ENCODE assay signal across 22 cellular contexts in the genomic region with DNA sequence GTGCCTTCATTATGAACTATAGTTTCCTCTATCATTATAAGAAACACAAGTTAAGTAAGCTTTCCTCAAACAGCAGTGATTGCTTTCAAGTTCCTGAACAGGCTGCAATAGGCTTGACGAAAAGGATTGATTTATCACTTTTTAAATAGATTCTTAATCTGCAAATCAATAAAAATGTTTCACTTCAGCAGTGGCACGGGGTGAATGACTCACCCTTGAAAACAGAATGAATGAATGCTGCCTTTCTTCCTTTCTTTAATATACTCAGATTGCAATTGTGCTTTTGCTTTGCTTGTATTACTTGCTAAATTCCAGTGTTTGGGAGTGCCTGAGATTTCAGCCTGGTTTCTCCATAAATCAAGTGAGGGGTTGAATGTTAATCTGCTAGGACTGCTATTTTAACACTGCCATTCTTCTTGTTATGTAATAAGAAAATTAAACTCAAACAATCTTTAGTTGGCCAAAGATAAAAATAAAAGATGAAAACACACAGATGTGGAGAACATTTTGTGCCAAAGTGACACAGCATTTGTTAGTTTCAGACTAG.
"Had no signal": no experiment of that assay in that cellular context is flagged by ENCODE, and none has a peak within 500 bp of the region (broad histone marks: within the 10 kb centered on the region; RNA-seq: fewer than 3 reads in every experiment).

No MANE protein-coding gene starts in this region.

- H3K4me3 Mint-ChIP-seq: activated CD4-positive, alpha-beta T cell treated with anti-CD3 and anti-CD28 coated beads, Interleukin-2, amount 10 ng/mL, durations not matched to agents 24 days and 14 days; activated CD8-positive, alpha-beta T cell treated with anti-CD3 and anti-CD28 coated beads for 36 hours; activated naive CD8-positive, alpha-beta T cell treated with anti-CD3 and anti-CD28 coated beads for 36 hours; activated T-helper 17 cell treated with anti-CD3 and anti-CD28 coated beads, Interleukin-2, amount 50 U/mL, for 72 hours; mesothelial cell of epicardium had no signal

- H3K9me3 Mint-ChIP-seq: activated CD4-positive, alpha-beta T cell treated with anti-CD3 and anti-CD28 coated beads, Interleukin-2, amount 10 ng/mL, durations not matched to agents 24 days and 14 days; activated T-helper 17 cell treated with anti-CD3 and anti-CD28 coated beads, Interleukin-2, amount 50 U/mL, for 72 hours; mesothelial cell of epicardium had no signal

- H3K9me3 ChIP-seq: neutrophil, SK-N-SH, thoracic aorta, upper lobe of right lung had no signal

- H3K27me3 Mint-ChIP-seq: activated CD4-positive, alpha-beta T cell treated with anti-CD3 and anti-CD28 coated beads, Interleukin-2, amount 10 ng/mL, durations not matched to agents 24 days and 14 days; activated CD8-positive, alpha-beta T cell treated with anti-CD3 and anti-CD28 coated beads for 36 hours; activated naive CD8-positive, alpha-beta T cell treated with anti-CD3 and anti-CD28 coated beads for 36 hours; activated T-helper 17 cell treated with anti-CD3 and anti-CD28 coated beads, Interleukin-2, amount 50 U/mL, for 72 hours had no signal

- DNase-seq: activated CD4-positive, alpha-beta T cell treated with anti-CD3 and anti-CD28 coated beads, Interleukin-2, amount 10 ng/mL, durations not matched to agents 24 days and 14 days; activated CD8-positive, alpha-beta T cell treated with anti-CD3 and anti-CD28 coated beads for 36 hours; activated naive CD4-positive, alpha-beta T cell; activated naive CD8-positive, alpha-beta T cell treated with anti-CD3 and anti-CD28 coated beads for 36 hours; activated T-cell treated with anti-CD3 and anti-CD28 coated beads, Interleukin-2, amount 50 U/mL, for 1 hour; amniotic stem cell; foreskin keratinocyte; glutamatergic neuron; hippocampal formation; islet precursor cell; left colon; SK-N-SH; spleen; stimulated activated naive CD4-positive, alpha-beta T cell treated with Interleukin-2 at 50 U/mL for 16 hours; upper lobe of right lung had no signal

- H3K27me3 ChIP-seq: foreskin keratinocyte, neutrophil, spleen, upper lobe of right lung had no signal

- H3K27ac Mint-ChIP-seq: activated CD4-positive, alpha-beta T cell treated with anti-CD3 and anti-CD28 coated beads, Interleukin-2, amount 10 ng/mL, durations not matched to agents 24 days and 14 days; activated CD8-positive, alpha-beta T cell treated with anti-CD3 and anti-CD28 coated beads for 36 hours; activated naive CD8-positive, alpha-beta T cell treated with anti-CD3 and anti-CD28 coated beads for 36 hours; activated T-helper 17 cell treated with anti-CD3 and anti-CD28 coated beads, Interleukin-2, amount 50 U/mL, for 72 hours; mesothelial cell of epicardium had no signal

- H3K36me3 Mint-ChIP-seq: activated naive CD8-positive, alpha-beta T cell treated with anti-CD3 and anti-CD28 coated beads for 36 hours; mesothelial cell of epicardium had no signal

- H3K36me3 ChIP-seq: neutrophil, spleen, thoracic aorta, upper lobe of right lung had no signal

- H3K4me1 Mint-ChIP-seq: activated CD4-positive, alpha-beta T cell treated with anti-CD3 and anti-CD28 coated beads, Interleukin-2, amount 10 ng/mL, durations not matched to agents 24 days and 14 days; activated naive CD8-positive, alpha-beta T cell treated with anti-CD3 and anti-CD28 coated beads for 36 hours; activated T-helper 17 cell treated with anti-CD3 and anti-CD28 coated beads, Interleukin-2, amount 50 U/mL, for 72 hours had no signal

- H3K4me1 ChIP-seq: foreskin keratinocyte, parathyroid adenoma, spleen, upper lobe of right lung had no signal

- H3K27ac ChIP-seq: epithelial cell of prostate, foreskin keratinocyte, neutrophil, parathyroid adenoma, spleen, thoracic aorta, upper lobe of right lung had no signal

- H3K4me3 ChIP-seq: lung, spleen, thoracic aorta, upper lobe of right lung had no signal
